18 cellular contexts compared by ENCODE assay signal in genomic region chr4:107265859-107266258, GRCh38.
DNase-seq lines count a peak whose midpoint lies in the region; ATAC-seq, FAIRE-seq and TF ChIP-seq lines count a peak whose summit lies in the region.
"Had no signal": no experiment of that assay in that cellular context is flagged by ENCODE, and none has a peak within 500 bp of the region (broad histone marks: within the 10 kb centered on the region; RNA-seq: fewer than 3 reads in every experiment).

No MANE protein-coding gene starts in this region.

- H2AFZ ChIP-seq in HepG2 (ENCODE audit: low read length) = no peak overlapping the region

- CTCF ChIA-PET in HepG2 (lab: Yijun Ruan, JAX; ENCODE audit: low intra/inter-chr PET ratio, low total read pairs) = no interaction called here

- 12% methylated on average over 6 of the region's 6 CpGs for WGBS in HepG2 (ENCODE audit: low lambda C conversion rate)
- WGBS in right lobe of liver (ENCODE audit: insufficient coverage, low coverage, low lambda C conversion rate, missing lambda C conversion rate) = 60% methylated on average over 6 of the region's 6 CpGs

- POLR2A ChIA-PET in HepG2 (lab: Yijun Ruan, JAX) = no interaction called here

- TF ChIP-seq CTCF in HepG2 (CRISPR knock-in tag; IDR thresholded peaks at IDR 0.05) (no peak), right lobe of liver (IDR thresholded peaks at IDR 0.05) (no peak)

- BruUV-seq in HepG2 (replicated peaks; lab: Mats Ljungman, UMichigan) = no TSS peak

- no peak overlapping the region for H3K4me3 ChIP-seq in HepG2 (replicated peaks in 1 of 3; ENCODE audit: insufficient read depth in 1 of 3, low read depth in 2 of 3, low read length in 3 of 3)
- H3K4me3 ChIP-seq in right lobe of liver = no peak overlapping the region

- H3K36me3 ChIP-seq in HepG2 (replicated peaks in 1 of 2; ENCODE audit: control insufficient read depth in 1 of 2, insufficient read depth in 2 of 2, low read length in 2 of 2) (no peaks in the 10 kb centered on the region), right lobe of liver (no peaks in the 10 kb centered on the region)

- no peaks in the 10 kb centered on the region for H4K20me1 ChIP-seq in HepG2 (ENCODE audit: insufficient read depth, low read length)

- FAIRE-seq in HepG2 (lab: Jason Lieb, UNC) = no peak

- H3K36me3 Mint-ChIP-seq in T-helper 2 cell treated with Interferon-gamma antibody and Interleukin-4, amounts not matched to agents 5 μg/mL and 100 μg/mL, for 36 hours (ENCODE audit: low read depth) = no peaks in the 10 kb centered on the region
- H3K36me3 Mint-ChIP-seq: IgD-negative memory B cell had no signal

- no peaks in the 10 kb centered on the region for H3K79me2 ChIP-seq in HepG2 (ENCODE audit: insufficient read depth, low read length)

- H3K27ac Mint-ChIP-seq in T-helper 2 cell treated with Interferon-gamma antibody and Interleukin-4, amounts not matched to agents 5 μg/mL and 100 μg/mL, for 36 hours = no peak overlapping the region
- H3K27ac Mint-ChIP-seq: H9, IgD-negative memory B cell had no signal

- H3K4me1 ChIP-seq in HepG2 (ENCODE audit: insufficient read depth, low read length) = no peaks in the 10 kb centered on the region
- no peaks in the 10 kb centered on the region for H3K4me1 ChIP-seq in right lobe of liver

- H3K4me2 ChIP-seq in HepG2 (ENCODE audit: low read depth, low read length) = no peak overlapping the region

- no peaks in the 10 kb centered on the region for H3K27me3 ChIP-seq in HepG2 (ENCODE audit: control insufficient read depth in 1 of 2, insufficient read depth in 2 of 2, low read length in 2 of 2)
- no peaks in the 10 kb centered on the region for H3K27me3 ChIP-seq in right lobe of liver

- intact Hi-C loops in HepG2 (cut with micrococcal nuclease; ENCODE audit: unreplicated experiment) (no loop called here), right lobe of liver (cut with DNase I) (no loop called here)

- H3K27ac ChIP-seq in HepG2 (ENCODE audit: extremely low read length, insufficient read depth, low read length) (no peak overlapping the region), right lobe of liver (no peak overlapping the region)
- H3K27ac ChIP-seq: C4-2B had no signal

- DNase-seq in HepG2 (ENCODE audit: low spot score) (no peak), right lobe of liver (no peak), NCI-H510A treated with DMSO at 0.1 percent for 48 hours (lab: John Stamatoyannopoulos, UW) (peak; percentile 26), SW480 (ENCODE audit: low spot score) (peak; percentile 40), D341Med (ENCODE audit: low spot score) (no peak), NCI-H1105 (lab: John Stamatoyannopoulos, UW) (no peak)
- no peak for DNase-seq in T-helper 2 cell treated with Interferon-gamma antibody and Interleukin-4, amounts not matched to agents 5 μg/mL and 100 μg/mL, for 36 hours (ENCODE audit: low spot score)
- DNase-seq: DMS 273 treated with DMSO at 0.1 percent for 48 hours, H9, NCI-H1105 treated with DMSO at 0.1 percent for 48 hours, NCI-H187 treated with DMSO at 0.1 percent for 48 hours, NCI-H2227 treated with DMSO at 0.1 percent for 48 hours, NCI-H526 treated with DMSO at 0.1 percent for 48 hours, RPMI8226, SW 1271, T-helper 9 cell had no signal

- no peak for ATAC-seq in HepG2
- ATAC-seq in right lobe of liver = no peak

- TF ChIP-seq POLR2A in HepG2 (IDR thresholded peaks at IDR 0.05; ENCODE audit: insufficient read depth in 1 of 2, low read depth in 2 of 2, low read length in 2 of 2) = no peak
- no peak for TF ChIP-seq POLR2A in right lobe of liver (IDR thresholded peaks at IDR 0.05)

- H3K9me3 Mint-ChIP-seq in T-helper 2 cell treated with Interferon-gamma antibody and Interleukin-4, amounts not matched to agents 5 μg/mL and 100 μg/mL, for 36 hours = no peaks in the 10 kb centered on the region
- H3K9me3 Mint-ChIP-seq: H9, IgD-negative memory B cell had no signal

- TF ChIP-seq EP300 in HepG2 (IDR thresholded peaks at IDR 0.05; ENCODE audit: low read depth in 2 of 2, low read length in 2 of 2) (no peak), HepG2 (CRISPR knock-in tag; IDR thresholded peaks at IDR 0.05; ENCODE audit: borderline replicate concordance) (no peak)

- no peak overlapping the region for H3K4me3 Mint-ChIP-seq in T-helper 2 cell treated with Interferon-gamma antibody and Interleukin-4, amounts not matched to agents 5 μg/mL and 100 μg/mL, for 36 hours
- H3K4me3 Mint-ChIP-seq: H9, IgD-negative memory B cell had no signal

- no peak overlapping the region for H3K9ac ChIP-seq in HepG2 (ENCODE audit: insufficient read depth, low read depth, low read length)

- H3K9me3 ChIP-seq in HepG2 (ENCODE audit: low read length) = no peaks in the 10 kb centered on the region
- H3K9me3 ChIP-seq in right lobe of liver = no peaks in the 10 kb centered on the region

- no peaks in the 10 kb centered on the region for H3K4me1 Mint-ChIP-seq in T-helper 2 cell treated with Interferon-gamma antibody and Interleukin-4, amounts not matched to agents 5 μg/mL and 100 μg/mL, for 36 hours (ENCODE audit: low read depth)

- H3K27me3 Mint-ChIP-seq in T-helper 2 cell treated with Interferon-gamma antibody and Interleukin-4, amounts not matched to agents 5 μg/mL and 100 μg/mL, for 36 hours (ENCODE audit: low read depth) = no peaks in the 10 kb centered on the region
- H3K27me3 Mint-ChIP-seq: IgD-negative memory B cell had no signal

- in situ Hi-C loops in HepG2 (cut with HindIII; ENCODE audit: extremely low pct_ligation_motif_present, low pct_unique_long_range_greater_than_20kb) = no loop called here

- TF ChIP-seq RAD21 in HepG2 (CRISPR knock-in tag; IDR thresholded peaks at IDR 0.05) = no peak

TF ChIP-seq in HepG2, 621 proteins besides CTCF, POLR2A, EP300 and RAD21:
- TF ChIP-seq ZNF143 (CRISPR knock-in tag; IDR thresholded peaks at IDR 0.05) (peak; percentile 56), U2AF1 (optimal IDR thresholded peaks at IDR 0.05; ENCODE audit: low read depth, low read length) (no peak), ZNF292 (CRISPR knock-in tag; IDR thresholded peaks at IDR 0.05; ENCODE audit: borderline replicate concordance, low read depth) (no peak), THAP11 (CRISPR knock-in tag; IDR thresholded peaks at IDR 0.05) (peak; percentile 73), ZNF10 (CRISPR knock-in tag; IDR thresholded peaks at IDR 0.05; ENCODE audit: borderline replicate concordance, low read depth) (no peak)
- TF ChIP-seq, protein P1, sequence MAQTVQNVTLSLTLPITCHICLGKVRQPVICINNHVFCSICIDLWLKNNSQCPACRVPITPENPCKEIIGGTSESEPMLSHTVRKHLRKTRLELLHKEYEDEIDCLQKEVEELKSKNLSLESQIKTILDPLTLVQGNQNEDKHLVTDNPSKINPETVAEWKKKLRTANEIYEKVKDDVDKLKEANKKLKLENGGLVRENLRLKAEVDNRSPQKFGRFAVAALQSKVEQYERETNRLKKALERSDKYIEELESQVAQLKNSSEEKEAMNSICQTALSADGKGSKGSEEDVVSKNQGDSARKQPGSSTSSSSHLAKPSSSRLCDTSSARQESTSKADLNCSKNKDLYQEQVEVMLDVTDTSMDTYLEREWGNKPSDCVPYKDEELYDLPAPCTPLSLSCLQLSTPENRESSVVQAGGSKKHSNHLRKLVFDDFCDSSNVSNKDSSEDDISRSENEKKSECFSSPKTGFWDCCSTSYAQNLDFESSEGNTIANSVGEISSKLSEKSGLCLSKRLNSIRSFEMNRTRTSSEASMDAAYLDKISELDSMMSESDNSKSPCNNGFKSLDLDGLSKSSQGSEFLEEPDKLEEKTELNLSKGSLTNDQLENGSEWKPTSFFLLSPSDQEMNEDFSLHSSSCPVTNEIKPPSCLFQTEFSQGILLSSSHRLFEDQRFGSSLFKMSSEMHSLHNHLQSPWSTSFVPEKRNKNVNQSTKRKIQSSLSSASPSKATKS (CRISPR knock-in tag; IDR thresholded peaks at IDR 0.05) = no peak

Comparison
In these comparisons a context has a peak if more than half of its experiments do, and no peak if none do; other contexts are left out.
1. DNase-seq: peak in NCI-H510A treated with DMSO at 0.1 percent for 48 hours (single experiment) and SW480 (single experiment); none in HepG2 (single experiment), right lobe of liver (0 of 3), T-helper 2 cell treated with Interferon-gamma antibody and Interleukin-4, amounts not matched to agents 5 μg/mL and 100 μg/mL, for 36 hours (single experiment), D341Med (single experiment) and NCI-H1105 (single experiment).